ENCODE assay signal across 23 cellular contexts in the genomic region with DNA sequence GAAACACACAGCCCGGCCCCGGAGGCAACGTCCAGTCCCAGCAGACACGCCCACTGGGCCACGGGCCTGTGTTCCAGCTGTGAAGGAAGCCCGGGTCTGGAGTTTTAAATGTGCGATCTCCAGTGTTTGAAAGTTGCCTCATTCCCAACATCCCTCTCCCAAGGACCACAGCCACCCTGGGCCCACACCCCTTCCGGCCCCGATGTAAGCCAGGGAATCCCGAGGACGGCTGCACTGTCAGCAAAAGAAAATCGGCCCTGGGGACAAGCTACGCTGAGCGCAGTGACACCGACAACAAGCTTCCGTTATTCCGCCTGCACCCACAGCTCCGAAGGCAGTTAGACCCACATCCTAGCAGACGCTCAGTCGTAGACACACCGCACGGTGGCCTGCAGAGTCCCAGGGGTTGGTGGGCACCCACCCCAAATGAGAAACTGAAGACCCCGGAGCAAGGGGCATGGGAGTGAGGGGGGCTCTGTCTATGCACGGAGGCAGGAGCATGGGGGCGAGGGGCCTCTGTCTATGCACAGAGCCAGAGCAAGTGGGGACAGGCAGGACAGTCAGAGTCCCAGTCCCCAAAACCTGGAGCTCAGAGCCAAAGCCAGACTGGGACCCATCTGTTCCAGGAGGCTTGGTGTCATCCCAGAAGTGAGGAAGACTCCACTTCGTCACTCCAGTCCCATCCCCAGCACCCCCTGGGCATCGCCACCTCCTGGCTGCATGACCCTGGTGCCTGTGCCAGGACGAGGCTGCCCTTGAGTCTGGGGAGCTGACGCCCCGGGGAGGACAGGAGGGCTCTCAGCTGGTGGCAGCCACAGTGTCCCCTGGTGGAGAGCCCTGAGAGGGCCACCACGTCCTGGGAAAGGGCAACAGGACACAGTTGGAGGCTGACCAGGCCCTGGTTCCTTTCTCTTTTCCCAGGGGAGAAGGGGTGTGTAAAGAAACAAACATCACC. TPM values are rescaled to one million over a fixed set of nuclear protein-coding genes. Genes with fewer than 3 reads are reported as not detected.
DNase-seq lines count a peak whose midpoint lies in the region; ATAC-seq and TF ChIP-seq lines count a peak whose summit lies in the region.
"Had no signal": no experiment of that assay in that cellular context is flagged by ENCODE, and none has a peak within 500 bp of the region (broad histone marks: within the 10 kb centered on the region; RNA-seq: fewer than 3 reads in every experiment).

No MANE protein-coding gene starts in this region.

- H3K27me3 Mint-ChIP-seq in chondrocyte (ENCODE audit: low read depth) = peaks cover 23% of the 10 kb centered on the region
- peaks cover 3% of the 10 kb centered on the region for H3K27me3 Mint-ChIP-seq in osteocyte (ENCODE audit: unreplicated experiment)
- H3K27me3 Mint-ChIP-seq: stimulated activated naive CD8-positive, alpha-beta T cell treated with anti-CD3 and anti-CD28 coated beads, Interleukin-15, Interleukin-2, amounts not matched to agents 100 ng/mL and 50 ng/mL, for 24 hours had no signal

- H3K36me3 Mint-ChIP-seq in chondrocyte (ENCODE audit: low read depth) (no peaks in the 10 kb centered on the region), osteocyte (ENCODE audit: unreplicated experiment) (no peaks in the 10 kb centered on the region)
- H3K36me3 Mint-ChIP-seq: brain, naive B cell had no signal

- TF ChIP-seq CTCF in GM12864 (IDR thresholded peaks at IDR 0.05; ENCODE audit: low read depth, low read length, missing control alignments) = peak; percentile 13
- no peak for TF ChIP-seq CTCF in chondrocyte (IDR thresholded peaks at IDR 0.05)
- no peak for TF ChIP-seq CTCF in osteocyte (IDR thresholded peaks at IDR 0.05)

- H3K4me1 Mint-ChIP-seq in chondrocyte (ENCODE audit: low read depth) = no peaks in the 10 kb centered on the region
- no peaks in the 10 kb centered on the region for H3K4me1 Mint-ChIP-seq in osteocyte (ENCODE audit: unreplicated experiment)
- H3K4me1 Mint-ChIP-seq: activated CD4-positive, alpha-beta T cell treated with anti-CD3 and anti-CD28 coated beads for 36 hours; brain; naive B cell had no signal

- H3K27ac Mint-ChIP-seq in chondrocyte (ENCODE audit: unreplicated experiment) (no peak overlapping the region), osteocyte (ENCODE audit: unreplicated experiment) (no peak overlapping the region)
- H3K27ac Mint-ChIP-seq: activated CD4-positive, alpha-beta T cell treated with anti-CD3 and anti-CD28 coated beads for 36 hours; activated T-helper 2 cell treated with anti-CD3 and anti-CD28 coated beads, Interferon-gamma antibody, Interleukin-2, Interleukin-4, amounts not matched to agents 10 μg/mL and 5 μg/mL and 100 μg/mL, durations not matched to agents 14 hours and 24 hours and 36 hours; brain; naive B cell; stimulated activated naive CD8-positive, alpha-beta T cell treated with anti-CD3 and anti-CD28 coated beads, Interleukin-15, Interleukin-2, amounts not matched to agents 100 ng/mL and 50 ng/mL, for 24 hours had no signal

- H3K4me3 ChIP-seq in GM12864 (ENCODE audit: low read depth, low read length) = no peak overlapping the region
- H3K4me3 ChIP-seq: colonic mucosa had no signal

- POLR2A ChIA-PET in HEK293T (lab: Yijun Ruan, JAX) = no interaction called here

- CTCF ChIA-PET in HEK293T (lab: Yijun Ruan, JAX) = no interaction called here

- H3K4me3 Mint-ChIP-seq in chondrocyte (ENCODE audit: unreplicated experiment) (no peak overlapping the region), osteocyte (ENCODE audit: unreplicated experiment) (no peak overlapping the region)
- H3K4me3 Mint-ChIP-seq: activated CD4-positive, alpha-beta T cell treated with anti-CD3 and anti-CD28 coated beads for 36 hours; brain; naive B cell; stimulated activated naive CD8-positive, alpha-beta T cell treated with anti-CD3 and anti-CD28 coated beads, Interleukin-15, Interleukin-2, amounts not matched to agents 100 ng/mL and 50 ng/mL, for 24 hours had no signal

- DNase-seq in GM12864 (ENCODE audit: low read depth) (no peak), HEK293T (ENCODE audit: extremely low spot score) (peak; percentile 8), chondrocyte (ENCODE audit: low spot score) (peak; percentile 85), osteocyte (ENCODE audit: extremely low spot score, unreplicated experiment) (peak; percentile 82), 8988T (no peak)
- DNase-seq: activated CD4-positive, alpha-beta T cell treated with anti-CD3 and anti-CD28 coated beads for 36 hours; colonic mucosa; foreskin fibroblast; Karpas-422; naive B cell; OCI-M1; stimulated activated CD4-positive, alpha-beta T cell treated with anti-CD3 and anti-CD28 coated beads, Interleukin-2, amount 100 ng/mL, for 24 hours; T1000; trophoblast cell had no signal

- H3K9me3 Mint-ChIP-seq in chondrocyte (ENCODE audit: low read depth) (no peaks in the 10 kb centered on the region), osteocyte (ENCODE audit: unreplicated experiment) (no peaks in the 10 kb centered on the region)
- H3K9me3 Mint-ChIP-seq: activated T-helper 2 cell treated with anti-CD3 and anti-CD28 coated beads, Interferon-gamma antibody, Interleukin-2, Interleukin-4, amounts not matched to agents 10 μg/mL and 5 μg/mL and 100 μg/mL, durations not matched to agents 14 hours and 24 hours and 36 hours; brain; stimulated activated naive CD8-positive, alpha-beta T cell treated with anti-CD3 and anti-CD28 coated beads, Interleukin-15, Interleukin-2, amounts not matched to agents 100 ng/mL and 50 ng/mL, for 24 hours had no signal

- ATAC-seq in activated CD4-positive, CD25-positive, alpha-beta regulatory T cell treated with anti-CD3 and anti-CD28 coated beads, Interleukin-2, amount 50 U/mL, for 24 hours = no peak
- no peak for ATAC-seq in HG02571 (IDR thresholded peaks at IDR 0.05; ENCODE audit: unreplicated experiment)
- ATAC-seq: activated CD4-positive, alpha-beta T cell treated with anti-CD3 and anti-CD28 coated beads for 36 hours had no signal

TF ChIP-seq in HEK293T, 16 proteins besides CTCF, POLR2A, EP300 and RAD21:
- TF ChIP-seq ZNF384 (IDR thresholded peaks at IDR 0.05) = no peak
- no peak for TF ChIP-seq NFRKB (IDR thresholded peaks at IDR 0.05)
- no peak for TF ChIP-seq LEF1 (IDR thresholded peaks at IDR 0.05; ENCODE audit: borderline replicate concordance)
- TF ChIP-seq FOXA1 (IDR thresholded peaks at IDR 0.05) = no peak
- TF ChIP-seq CTBP1 (IDR thresholded peaks at IDR 0.05; ENCODE audit: borderline replicate concordance) = no peak
- no peak for TF ChIP-seq FOXK2 (IDR thresholded peaks at IDR 0.05)
- TF ChIP-seq SP1 (IDR thresholded peaks at IDR 0.05) = no peak
- TF ChIP-seq TARDBP (IDR thresholded peaks at IDR 0.05) = no peak

RNA-seq across cellular contexts. Expression of gene GLT6D1, which starts 23.4 kb away (rescaled TPM):
- total RNA-seq in chondrocyte = not detected in 3 replicates
- not detected in 2 replicates for total RNA-seq in osteocyte
- total RNA-seq: activated CD4-positive, alpha-beta T cell treated with anti-CD3 and anti-CD28 coated beads for 36 hours; activated T-helper 2 cell treated with anti-CD3 and anti-CD28 coated beads, Interferon-gamma antibody, Interleukin-2, Interleukin-4, amounts not matched to agents 10 μg/mL and 5 μg/mL and 100 μg/mL, durations not matched to agents 14 hours and 24 hours and 36 hours; colonic mucosa; endothelial cell of umbilical vein; HT1080; SK-MEL-5; skeletal muscle tissue had no signal

RNA-seq across cellular contexts. Expression of gene LCN9, which starts 47.2 kb away (rescaled TPM):
- total RNA-seq in chondrocyte = 1.8 to 2.0 TPM in 2 of 3 replicates, not detected in the other
- total RNA-seq in osteocyte = not detected in 2 replicates
- total RNA-seq: activated CD4-positive, alpha-beta T cell treated with anti-CD3 and anti-CD28 coated beads for 36 hours; activated T-helper 2 cell treated with anti-CD3 and anti-CD28 coated beads, Interferon-gamma antibody, Interleukin-2, Interleukin-4, amounts not matched to agents 10 μg/mL and 5 μg/mL and 100 μg/mL, durations not matched to agents 14 hours and 24 hours and 36 hours; colonic mucosa; endothelial cell of umbilical vein; HT1080; SK-MEL-5; skeletal muscle tissue had no signal

RNA-seq across cellular contexts. Expression of gene PAEP, which starts 54.4 kb away (rescaled TPM):
- not detected in 3 replicates for total RNA-seq in chondrocyte
- not detected in 2 replicates for total RNA-seq in osteocyte
- total RNA-seq: activated CD4-positive, alpha-beta T cell treated with anti-CD3 and anti-CD28 coated beads for 36 hours; activated T-helper 2 cell treated with anti-CD3 and anti-CD28 coated beads, Interferon-gamma antibody, Interleukin-2, Interleukin-4, amounts not matched to agents 10 μg/mL and 5 μg/mL and 100 μg/mL, durations not matched to agents 14 hours and 24 hours and 36 hours; colonic mucosa; endothelial cell of umbilical vein; skeletal muscle tissue had no signal

Comparison
In these comparisons a context has a peak if more than half of its experiments do, and no peak if none do; other contexts are left out.
1. DNase-seq: peak in HEK293T (single experiment), chondrocyte (single experiment) and osteocyte (single experiment); none in GM12864 (single experiment) and 8988T (single experiment).